In the genomic region with DNA sequence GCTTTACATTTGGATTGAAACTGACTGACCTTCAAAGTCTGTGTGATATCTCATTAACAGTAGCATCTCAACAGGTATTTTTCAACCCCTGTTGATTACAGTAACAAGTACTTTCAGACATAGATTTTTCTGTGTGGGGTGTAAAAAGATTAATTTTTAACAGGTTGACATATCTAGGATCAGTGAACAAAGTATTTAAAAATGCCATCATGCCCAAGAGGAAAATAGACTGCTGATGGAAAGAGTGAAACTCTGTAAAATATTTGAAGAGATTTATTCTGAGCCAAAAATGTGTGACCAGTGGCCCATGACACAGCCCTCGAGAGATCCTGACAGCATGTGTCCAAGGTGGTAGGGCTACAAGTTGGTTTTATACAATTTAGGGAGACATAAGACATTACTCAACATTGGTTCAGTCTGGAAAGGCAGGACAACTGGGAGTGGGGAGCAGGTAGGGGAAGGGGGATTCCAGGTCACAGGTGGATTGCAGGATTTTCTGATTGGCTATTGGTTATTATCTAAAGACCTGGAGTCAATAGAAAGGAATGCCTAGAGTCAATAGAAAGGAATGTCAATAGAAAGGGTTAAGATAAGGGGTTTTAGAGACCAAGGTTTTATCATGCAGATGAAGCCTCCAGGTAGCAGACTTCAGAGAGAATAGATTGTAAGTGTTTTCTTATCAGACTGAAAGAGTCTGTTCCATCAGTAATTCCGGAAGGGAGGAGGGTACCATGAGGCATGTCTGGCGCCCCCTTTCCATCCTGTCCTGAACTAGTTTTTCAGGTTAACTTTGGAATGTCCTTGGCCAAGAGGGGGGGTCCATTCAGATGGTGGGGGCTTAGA, we compare ENCODE assay signal across 1 cellular context.
TF ChIP-seq lines count a peak whose summit lies in the region.

No MANE protein-coding gene starts in this region.

TF ChIP-seq in HCT116, 20 proteins besides CTCF, POLR2A, EP300 and RAD21 (continued from another document):
- TF ChIP-seq, protein P1, sequence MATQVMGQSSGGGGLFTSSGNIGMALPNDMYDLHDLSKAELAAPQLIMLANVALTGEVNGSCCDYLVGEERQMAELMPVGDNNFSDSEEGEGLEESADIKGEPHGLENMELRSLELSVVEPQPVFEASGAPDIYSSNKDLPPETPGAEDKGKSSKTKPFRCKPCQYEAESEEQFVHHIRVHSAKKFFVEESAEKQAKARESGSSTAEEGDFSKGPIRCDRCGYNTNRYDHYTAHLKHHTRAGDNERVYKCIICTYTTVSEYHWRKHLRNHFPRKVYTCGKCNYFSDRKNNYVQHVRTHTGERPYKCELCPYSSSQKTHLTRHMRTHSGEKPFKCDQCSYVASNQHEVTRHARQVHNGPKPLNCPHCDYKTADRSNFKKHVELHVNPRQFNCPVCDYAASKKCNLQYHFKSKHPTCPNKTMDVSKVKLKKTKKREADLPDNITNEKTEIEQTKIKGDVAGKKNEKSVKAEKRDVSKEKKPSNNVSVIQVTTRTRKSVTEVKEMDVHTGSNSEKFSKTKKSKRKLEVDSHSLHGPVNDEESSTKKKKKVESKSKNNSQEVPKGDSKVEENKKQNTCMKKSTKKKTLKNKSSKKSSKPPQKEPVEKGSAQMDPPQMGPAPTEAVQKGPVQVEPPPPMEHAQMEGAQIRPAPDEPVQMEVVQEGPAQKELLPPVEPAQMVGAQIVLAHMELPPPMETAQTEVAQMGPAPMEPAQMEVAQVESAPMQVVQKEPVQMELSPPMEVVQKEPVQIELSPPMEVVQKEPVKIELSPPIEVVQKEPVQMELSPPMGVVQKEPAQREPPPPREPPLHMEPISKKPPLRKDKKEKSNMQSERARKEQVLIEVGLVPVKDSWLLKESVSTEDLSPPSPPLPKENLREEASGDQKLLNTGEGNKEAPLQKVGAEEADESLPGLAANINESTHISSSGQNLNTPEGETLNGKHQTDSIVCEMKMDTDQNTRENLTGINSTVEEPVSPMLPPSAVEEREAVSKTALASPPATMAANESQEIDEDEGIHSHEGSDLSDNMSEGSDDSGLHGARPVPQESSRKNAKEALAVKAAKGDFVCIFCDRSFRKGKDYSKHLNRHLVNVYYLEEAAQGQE (IDR thresholded peaks at IDR 0.05; ENCODE audit: low read depth), result no peak
- TF ChIP-seq TCF7L2 (IDR thresholded peaks at IDR 0.05; ENCODE audit: borderline replicate concordance, extremely low read depth, insufficient read depth, insufficient read length), result no peak
- TF ChIP-seq, protein P2, sequence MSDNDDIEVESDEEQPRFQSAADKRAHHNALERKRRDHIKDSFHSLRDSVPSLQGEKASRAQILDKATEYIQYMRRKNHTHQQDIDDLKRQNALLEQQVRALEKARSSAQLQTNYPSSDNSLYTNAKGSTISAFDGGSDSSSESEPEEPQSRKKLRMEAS (IDR thresholded peaks at IDR 0.05), result no peak
- TF ChIP-seq EZH2phosphoT487 (IDR thresholded peaks at IDR 0.05; ENCODE audit: borderline replicate concordance), result no peak
- TF ChIP-seq ZNF274 (IDR thresholded peaks at IDR 0.05; ENCODE audit: low read depth, low read length), result no peak
- no peak for TF ChIP-seq ELF1 (IDR thresholded peaks at IDR 0.05; ENCODE audit: borderline replicate concordance, low read depth)
- TF ChIP-seq FOSL1 (IDR thresholded peaks at IDR 0.05; ENCODE audit: low read depth), result no peak
- no peak for TF ChIP-seq POLR2AphosphoS5 (IDR thresholded peaks at IDR 0.05; ENCODE audit: low read depth, low read length)
- TF ChIP-seq, protein P3, sequence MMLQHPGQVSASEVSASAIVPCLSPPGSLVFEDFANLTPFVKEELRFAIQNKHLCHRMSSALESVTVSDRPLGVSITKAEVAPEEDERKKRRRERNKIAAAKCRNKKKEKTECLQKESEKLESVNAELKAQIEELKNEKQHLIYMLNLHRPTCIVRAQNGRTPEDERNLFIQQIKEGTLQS (IDR thresholded peaks at IDR 0.05), result no peak
- TF ChIP-seq CBX3 (IDR thresholded peaks at IDR 0.05; ENCODE audit: low read depth), result no peak
- no peak for TF ChIP-seq EGR1 (IDR thresholded peaks at IDR 0.05; ENCODE audit: low read depth)
- TF ChIP-seq EZH2 (IDR thresholded peaks at IDR 0.05), result no peak
- TF ChIP-seq ZFX (IDR thresholded peaks at IDR 0.05), result no peak
